In genomic region chr3:190424478-190425439, GRCh38 we compare ENCODE assay signal across 8 cellular contexts. TPM values are rescaled to one million over a fixed set of nuclear protein-coding genes. Genes with fewer than 3 reads are reported as not detected.
A peak's percentile ranks its signal among the peaks of the same experiment; 100 is the strongest.
DNase-seq lines count a peak whose midpoint lies in the region; ATAC-seq, FAIRE-seq and TF ChIP-seq lines count a peak whose summit lies in the region.

No MANE protein-coding gene starts in this region.

- TF ChIP-seq CTCF in D721Med (IDR thresholded peaks at IDR 0.05; ENCODE audit: insufficient read depth, missing control alignments) (peak; percentile 72), neural progenitor cell (IDR thresholded peaks at IDR 0.05) (peak; percentile 76)

- ATAC-seq in GM19467 (IDR thresholded peaks at IDR 0.05; ENCODE audit: unreplicated experiment) (peak; percentile 74), HG03520 (IDR thresholded peaks at IDR 0.05; ENCODE audit: unreplicated experiment) (peak; percentile 52), HG03045 (IDR thresholded peaks at IDR 0.05; ENCODE audit: unreplicated experiment) (no peak)

- no peaks in the 10 kb centered on the region for H3K9me3 Mint-ChIP-seq in neural progenitor cell

- no peaks in the 10 kb centered on the region for H3K4me1 Mint-ChIP-seq in neural progenitor cell

- no peaks in the 10 kb centered on the region for H4K20me1 ChIP-seq in neural progenitor cell (ENCODE audit: low read depth)

- H3K4me1 ChIP-seq in neural progenitor cell = no peaks in the 10 kb centered on the region

- no peak overlapping the region for H3K27ac ChIP-seq in neural progenitor cell

- H3K36me3 ChIP-seq in neural progenitor cell = no peaks in the 10 kb centered on the region

- no peak for DNase-seq in D721Med (ENCODE audit: insufficient read length, low spot score)
- peak; percentile 78 for DNase-seq in NCI-H82 (lab: John Stamatoyannopoulos, UW)
- peak; percentile 69 for DNase-seq in activated CD8-positive, alpha-beta memory T cell treated with anti-CD3 and anti-CD28 coated beads, Interleukin-2, amount 50 U/mL, for 48 hours
- DNase-seq in fibroblast of gingiva (ENCODE audit: low read depth) = peak; percentile 73
- peak; percentile 73 for DNase-seq in neural progenitor cell (ENCODE audit: low spot score)

- H3K27me3 ChIP-seq in neural progenitor cell = no peaks in the 10 kb centered on the region

- no peaks in the 10 kb centered on the region for H3K36me3 Mint-ChIP-seq in neural progenitor cell

- peak; percentile 72 for FAIRE-seq in D721Med (lab: Jason Lieb, UNC)

- no peak overlapping the region for H3K4me3 Mint-ChIP-seq in neural progenitor cell

- no peak overlapping the region for H2AFZ ChIP-seq in neural progenitor cell (replicated peaks)

- H3K9ac ChIP-seq in neural progenitor cell = no peak overlapping the region

- H3K9me3 ChIP-seq in neural progenitor cell (ENCODE audit: low read depth) = no peaks in the 10 kb centered on the region

- H3K27ac Mint-ChIP-seq in neural progenitor cell = peak overlapping the region; percentile 43

- H3K79me2 ChIP-seq in neural progenitor cell (ENCODE audit: low read depth) = no peaks in the 10 kb centered on the region

- H3K4me2 ChIP-seq in neural progenitor cell = no peak overlapping the region

- H3K27me3 Mint-ChIP-seq in neural progenitor cell (ENCODE audit: insufficient read depth, low read depth) = peaks cover 6% of the 10 kb centered on the region

- no peaks in the 10 kb centered on the region for H3F3A ChIP-seq in neural progenitor cell (ENCODE audit: low read depth)

- no peak overlapping the region for H3K4me3 ChIP-seq in neural progenitor cell

RNA-seq across cellular contexts. Expression of gene TMEM207, which starts 24.9 kb away (rescaled TPM):
- total RNA-seq in neural progenitor cell (ENCODE audit: low replicate concordance) = not detected in 2 replicates

RNA-seq across cellular contexts. Expression of gene CLDN16, which starts 36.8 kb away (rescaled TPM):
- total RNA-seq in neural progenitor cell (ENCODE audit: low replicate concordance) = not detected in 2 replicates
